Comparison of ENCODE assay signal across 19 cellular contexts in the genomic region with DNA sequence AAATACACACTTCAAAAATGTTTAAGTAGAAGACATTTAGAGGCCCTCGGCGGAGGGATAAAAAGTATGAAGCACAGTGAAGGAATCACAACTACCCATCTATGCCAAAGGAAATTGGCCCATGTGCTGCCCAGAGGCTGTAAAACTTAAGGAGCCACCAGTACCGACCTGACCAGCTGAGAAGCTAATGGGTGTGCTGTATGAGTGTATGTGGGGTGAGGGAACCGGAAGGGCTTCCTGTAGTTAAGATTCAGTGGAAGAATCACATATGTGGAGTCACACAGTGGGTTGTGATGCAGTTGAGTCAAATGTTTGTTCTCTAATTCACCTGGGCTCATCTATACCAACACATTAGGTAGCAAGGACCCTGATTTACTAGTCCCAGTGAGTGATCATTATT.
A peak's percentile ranks its signal among the peaks of the same experiment; 100 is the strongest.
DNase-seq lines count a peak whose midpoint lies in the region; FAIRE-seq and TF ChIP-seq lines count a peak whose summit lies in the region.
"Had no signal": no experiment of that assay in that cellular context is flagged by ENCODE, and none has a peak within 500 bp of the region (broad histone marks: within the 10 kb centered on the region; RNA-seq: fewer than 3 reads in every experiment).

No MANE protein-coding gene starts in this region.

- CTCF ChIA-PET in H1 (lab: Charles Lee; ENCODE audit: partially characterized antibody) = interaction anchor here (6.6 kb wide), 1 partner anchor 13 kb away, joined by 33 read pairs; no protein-coding TSS in a partner anchor

- TF ChIP-seq RAD21 in H1 (IDR thresholded peaks at IDR 0.05 in 1 of 2, conservative IDR thresholded peaks at IDR 0.05 in 1 of 2; ENCODE audit: low read depth in 2 of 2, low read length in 2 of 2) = no peak

- H3K14ac ChIP-seq in H1 (ENCODE audit: insufficient read length) = no peak overlapping the region

- H2BK20ac ChIP-seq in H1 (ENCODE audit: low read length) = no peak overlapping the region

- H3K4ac ChIP-seq in H1 (replicated peaks; ENCODE audit: insufficient read length, low read depth, low read length) = no peak overlapping the region
- no peak overlapping the region for H3K4ac ChIP-seq in mesendoderm (ENCODE audit: low read depth, low read length)

- TF ChIP-seq EP300 in H1 (IDR thresholded peaks at IDR 0.05; ENCODE audit: borderline replicate concordance in 1 of 2, low read depth in 2 of 2, low read length in 2 of 2) = no peak

- H3K56ac ChIP-seq in H1 (replicated peaks; ENCODE audit: insufficient read length, low read depth, low read length) (no peak overlapping the region), mesendoderm (ENCODE audit: low read length) (no peak overlapping the region)

- H3K23me2 ChIP-seq in H1 (ENCODE audit: low read depth, low read length) = no peaks in the 10 kb centered on the region

- no peak overlapping the region for H2BK120ac ChIP-seq in H1 (replicated peaks; ENCODE audit: low read depth, low read length)
- no peak overlapping the region for H2BK120ac ChIP-seq in mesendoderm (ENCODE audit: low read depth, low read length)

- H3K27ac ChIP-seq in H1 (ENCODE audit: low read depth, low read length) = no peak overlapping the region
- no peak overlapping the region for H3K27ac ChIP-seq in mesendoderm (ENCODE audit: low read depth, low read length)
- H3K27ac ChIP-seq: KMS-11, Peyer's patch had no signal

- H4K8ac ChIP-seq in H1 (ENCODE audit: extremely low read depth, insufficient read depth, low read length) (no peak overlapping the region), mesendoderm (ENCODE audit: low read depth, low read length) (no peak overlapping the region)

- H3K4me3 ChIP-seq in Jurkat, Clone E6-1 (ENCODE audit: low read length) = no peak overlapping the region
- H3K4me3 ChIP-seq in H1 (ENCODE audit: extremely low read depth in 1 of 4, insufficient read depth in 2 of 4, low read depth in 3 of 4, low read length in 4 of 4) (no peak overlapping the region), mesendoderm (ENCODE audit: low read length) (no peak overlapping the region)
- H3K4me3 ChIP-seq: Peyer's patch had no signal

- H2AK5ac ChIP-seq in H1 (ENCODE audit: low read depth, low read length) (no peak overlapping the region), mesendoderm (ENCODE audit: low read length) (no peak overlapping the region)

- H2BK15ac ChIP-seq in H1 (ENCODE audit: low read length) (no peak overlapping the region), mesendoderm (replicated peaks; ENCODE audit: low read depth) (no peak overlapping the region)

- DNase-seq in EL = peak; percentile 40
- DNase-seq in Jurkat, Clone E6-1 (ENCODE audit: low read depth, low spot score) = peak; percentile 1
- no peak for DNase-seq in H1 (ENCODE audit: low read depth in 1 of 2, low spot score in 2 of 2)
- DNase-seq in mesendoderm = peak; percentile 30
- no peak for DNase-seq in GOT3 (lab: John Stamatoyannopoulos, UW)
- no peak for DNase-seq in RKO (ENCODE audit: low spot score)
- no peak for DNase-seq in superior temporal gyrus (ENCODE audit: extremely low spot score)
- DNase-seq: Caco-2; CD4-positive, alpha-beta T cell; NCI-H1417; NCI-H187 treated with DMSO at 0.1 percent for 48 hours; NCI-H2227 treated with DMSO at 0.1 percent for 48 hours; NCI-H510A treated with DMSO at 0.1 percent for 48 hours; Peyer's patch; Right ventricle myocardium superior; SW 1271 had no signal

- H3K23ac ChIP-seq in H1 (ENCODE audit: insufficient read length) (no peak overlapping the region), mesendoderm (ENCODE audit: low read length) (no peak overlapping the region)

- 0 out of 2 replicates have a peak overlapping the region, but pooled peaks have one; percentile 42 for H2BK12ac ChIP-seq in H1 (ENCODE audit: low read depth, low read length)

- H4K91ac ChIP-seq in H1 (replicated peaks; ENCODE audit: insufficient read length, low read length) = no peak overlapping the region

- H3K27me3 ChIP-seq in H1 (replicated peaks in 1 of 4; ENCODE audit: control insufficient read depth in 3 of 4, extremely low read depth in 1 of 4, insufficient read depth in 3 of 4, low read length in 3 of 4) (no peaks in the 10 kb centered on the region), mesendoderm (ENCODE audit: insufficient read depth, low read length, poor library complexity) (no peaks in the 10 kb centered on the region)
- H3K27me3 ChIP-seq: Peyer's patch had no signal

- H3K18ac ChIP-seq in H1 (ENCODE audit: extremely low read depth, low read length) (no peak overlapping the region), mesendoderm (ENCODE audit: low read length) (no peak overlapping the region)

- H3K79me2 ChIP-seq in H1 (ENCODE audit: control insufficient read depth in 1 of 2, insufficient read depth in 2 of 2, low read length in 2 of 2) = no peaks in the 10 kb centered on the region
- H3K79me2 ChIP-seq in mesendoderm (ENCODE audit: control insufficient read depth, insufficient read depth, low read length) = no peaks in the 10 kb centered on the region

- no peak for TF ChIP-seq CTCF in H1 (IDR thresholded peaks at IDR 0.05; ENCODE audit: control extremely low read depth in 1 of 3, insufficient read depth in 1 of 3, low read depth in 1 of 3, low read length in 3 of 3)

- H2BK5ac ChIP-seq in H1 (ENCODE audit: low read depth, low read length) (no peak overlapping the region), mesendoderm (ENCODE audit: low read length) (no peak overlapping the region)

- H3K4me1 ChIP-seq in H1 (replicated peaks in 1 of 4; ENCODE audit: control insufficient read depth in 3 of 4, insufficient read depth in 4 of 4, low read length in 3 of 4) = no peaks in the 10 kb centered on the region
- H3K4me1 ChIP-seq in mesendoderm (ENCODE audit: control insufficient read depth, low read depth, low read length) = no peaks in the 10 kb centered on the region
- H3K4me1 ChIP-seq: Caco-2, Peyer's patch had no signal

- WGBS in H1 (ENCODE audit: extremely low coverage in 1 of 2, insufficient coverage in 1 of 2, insufficient read length in 1 of 2, insufficient replicate concordance in 2 of 2, low coverage in 1 of 2, low lambda C conversion rate in 2 of 2, missing lambda C conversion rate in 1 of 2), 2 experiments = 87% methylated on average over 4 of the region's 4 CpGs; no CpG with 5 or more reads in 1 of the 2 experiments
- WGBS in mesendoderm (ENCODE audit: extremely low coverage, insufficient coverage, low lambda C conversion rate) = no CpG with 5 or more reads among the region's 4 CpGs

- no peak for TF ChIP-seq POLR2A in H1 (IDR thresholded peaks at IDR 0.05; ENCODE audit: control extremely low read depth in 1 of 2, low read depth in 2 of 2, low read length in 2 of 2)

- no peak for FAIRE-seq in H1 (lab: Jason Lieb, UNC)
- FAIRE-seq: A204.1, HepG2 had no signal

- no peaks in the 10 kb centered on the region for H4K20me1 ChIP-seq in H1 (replicated peaks in 1 of 2; ENCODE audit: control insufficient read depth in 1 of 2, insufficient read depth in 2 of 2, low read length in 2 of 2)

- H3K36me3 ChIP-seq in H1 (ENCODE audit: control insufficient read depth in 2 of 4, insufficient read depth in 4 of 4, low read length in 3 of 4) (no peaks in the 10 kb centered on the region), mesendoderm (ENCODE audit: control insufficient read depth, insufficient read depth, low read length) (no peaks in the 10 kb centered on the region)
- H3K36me3 ChIP-seq: Peyer's patch had no signal

- H3K9ac ChIP-seq in H1 (replicated peaks in 1 of 4; ENCODE audit: extremely low read depth in 1 of 4, low read depth in 3 of 4, low read length in 3 of 4) (no peak overlapping the region), mesendoderm (ENCODE audit: low read length) (no peak overlapping the region)
- H3K9ac ChIP-seq: KMS-11 had no signal

- H3K9me3 ChIP-seq in H1 (ENCODE audit: insufficient read depth in 2 of 2, low read depth in 1 of 2, low read length in 1 of 2) = no peaks in the 10 kb centered on the region
- H3K9me3 ChIP-seq: Caco-2, Peyer's patch had no signal

- no peak overlapping the region for H3K4me2 ChIP-seq in H1 (ENCODE audit: insufficient read depth in 1 of 2, low read depth in 2 of 2, low read length in 2 of 2)
- H3K4me2 ChIP-seq in mesendoderm (ENCODE audit: low read length) = no peak overlapping the region
- H3K4me2 ChIP-seq: KMS-11 had no signal

- H2AFZ ChIP-seq in H1 (ENCODE audit: low read length) = peak overlapping the region; percentile 99

- POLR2A ChIA-PET in H1 (lab: Charles Lee; ENCODE audit: partially characterized antibody) = no interaction called here

- H4K5ac ChIP-seq in H1 (ENCODE audit: insufficient read length, low read depth, low read length) (no peak overlapping the region), mesendoderm (ENCODE audit: low read length) (no peak overlapping the region)

- H3K79me1 ChIP-seq in H1 (ENCODE audit: low read depth, low read length) (no peaks in the 10 kb centered on the region), mesendoderm (ENCODE audit: low read length) (no peaks in the 10 kb centered on the region)

TF ChIP-seq in H1, 55 proteins besides CTCF, POLR2A, EP300 and RAD21:
- no peak for TF ChIP-seq RNF2 (IDR thresholded peaks at IDR 0.05; ENCODE audit: borderline replicate concordance, low read depth, low read length, missing control alignments, poor library complexity, severe bottlenecking)
- TF ChIP-seq SAP30 (IDR thresholded peaks at IDR 0.05; ENCODE audit: insufficient read depth, insufficient replicate concordance, low read length) = no peak
- TF ChIP-seq CTBP2 (IDR thresholded peaks at IDR 0.05; ENCODE audit: borderline replicate concordance, insufficient read depth, insufficient read length, low read length) = no peak
- no peak for TF ChIP-seq TAF1 (IDR thresholded peaks at IDR 0.05; ENCODE audit: low read depth, low read length)
- TF ChIP-seq, protein P1, sequence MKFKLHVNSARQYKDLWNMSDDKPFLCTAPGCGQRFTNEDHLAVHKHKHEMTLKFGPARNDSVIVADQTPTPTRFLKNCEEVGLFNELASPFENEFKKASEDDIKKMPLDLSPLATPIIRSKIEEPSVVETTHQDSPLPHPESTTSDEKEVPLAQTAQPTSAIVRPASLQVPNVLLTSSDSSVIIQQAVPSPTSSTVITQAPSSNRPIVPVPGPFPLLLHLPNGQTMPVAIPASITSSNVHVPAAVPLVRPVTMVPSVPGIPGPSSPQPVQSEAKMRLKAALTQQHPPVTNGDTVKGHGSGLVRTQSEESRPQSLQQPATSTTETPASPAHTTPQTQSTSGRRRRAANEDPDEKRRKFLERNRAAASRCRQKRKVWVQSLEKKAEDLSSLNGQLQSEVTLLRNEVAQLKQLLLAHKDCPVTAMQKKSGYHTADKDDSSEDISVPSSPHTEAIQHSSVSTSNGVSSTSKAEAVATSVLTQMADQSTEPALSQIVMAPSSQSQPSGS (IDR thresholded peaks at IDR 0.05; ENCODE audit: low read length) = no peak
- TF ChIP-seq ASH2L (IDR thresholded peaks at IDR 0.05; ENCODE audit: low read length) = no peak
- TF ChIP-seq SP2 (IDR thresholded peaks at IDR 0.05; ENCODE audit: low read length) = no peak
- no peak for TF ChIP-seq BRCA1 (IDR thresholded peaks at IDR 0.05; ENCODE audit: low read depth, low read length)
- no peak for TF ChIP-seq POLR2AphosphoS5 (IDR thresholded peaks at IDR 0.05; ENCODE audit: low read depth, low read length)
- TF ChIP-seq RBBP5 (IDR thresholded peaks at IDR 0.05; ENCODE audit: borderline replicate concordance, low read depth, low read length) = no peak
- TF ChIP-seq PHF8 (conservative IDR thresholded peaks at IDR 0.05; ENCODE audit: low read depth, low read length) = no peak

Comparison
In these comparisons a context has a peak if more than half of its experiments do, and no peak if none do; other contexts are left out.
1. DNase-seq: peak in EL (single experiment), Jurkat, Clone E6-1 (single experiment) and mesendoderm (single experiment); none in H1 (0 of 2), GOT3 (single experiment), RKO (single experiment) and superior temporal gyrus (single experiment).